ENCODE assay signal across 9 cellular contexts in genomic region chr4:6916069-6916586, GRCh38. TPM values are rescaled to one million over a fixed set of nuclear protein-coding genes. Genes with fewer than 3 reads are reported as not detected.
DNase-seq lines count a peak whose midpoint lies in the region; ATAC-seq and TF ChIP-seq lines count a peak whose summit lies in the region.
"Had no signal": no experiment of that assay in that cellular context is flagged by ENCODE, and none has a peak within 500 bp of the region (broad histone marks: within the 10 kb centered on the region; RNA-seq: fewer than 3 reads in every experiment).

No MANE protein-coding gene starts in this region.

- RAD21 ChIA-PET in HCT116 (lab: Charles Lee; ENCODE audit: low non-redundant PET in 1 of 2, low total read pairs in 2 of 2, uncharacterized antibody in 2 of 2, unreplicated experiment in 2 of 2), result no interaction called here

- H3K27ac ChIP-seq in BLaER1, result peak overlapping the region; percentile 99
- H3K27ac ChIP-seq in HCT116 (ENCODE audit: low read depth, low read length), result peak overlapping the region; percentile 66
- peak overlapping the region; percentile 78 for H3K27ac ChIP-seq in naive thymus-derived CD4-positive, alpha-beta T cell (ENCODE audit: low read depth, low read length)

- H3K27me3 ChIP-seq in BLaER1 (no peaks in the 10 kb centered on the region), HCT116 (ENCODE audit: insufficient read depth, low read length) (no peaks in the 10 kb centered on the region)
- H3K27me3 ChIP-seq in naive thymus-derived CD4-positive, alpha-beta T cell (ENCODE audit: control insufficient read depth in 2 of 2, insufficient read depth in 2 of 2, low read length in 2 of 2), result no peaks in the 10 kb centered on the region

- no peak for TF ChIP-seq CTCF in HCT116 (IDR thresholded peaks at IDR 0.05 in 2 of 3, conservative IDR thresholded peaks at IDR 0.05 in 1 of 3; ENCODE audit: borderline replicate concordance in 1 of 3, insufficient read depth in 1 of 3, low read depth in 2 of 3, low read length in 2 of 3)

- ATAC-seq in HCT116 (no peak), GM18505 (IDR thresholded peaks at IDR 0.05; ENCODE audit: unreplicated experiment) (no peak), HG02610 (IDR thresholded peaks at IDR 0.05; ENCODE audit: unreplicated experiment) (no peak), GM21529 (IDR thresholded peaks at IDR 0.05; ENCODE audit: unreplicated experiment) (no peak)
- ATAC-seq in activated naive CD8-positive, alpha-beta T cell treated with anti-CD3 and anti-CD28 coated beads, Interleukin-2, amount 50 U/mL, for 24 hours, result no peak
- no peak for ATAC-seq in naive thymus-derived CD4-positive, alpha-beta T cell

- peaks cover 71% of the 10 kb centered on the region for H3K4me1 Mint-ChIP-seq in activated naive CD8-positive, alpha-beta T cell treated with anti-CD3 and anti-CD28 coated beads, Interleukin-2, amount 50 U/mL, for 24 hours
- H3K4me1 Mint-ChIP-seq in naive thymus-derived CD4-positive, alpha-beta T cell, result peaks cover 73 to 91% (median 80%) of the 10 kb centered on the region in 7 donors

- no peak for DNase-seq in HCT116 (ENCODE audit: low read depth, low spot score)
- no peak for DNase-seq in activated naive CD8-positive, alpha-beta T cell treated with anti-CD3 and anti-CD28 coated beads, Interleukin-2, amount 50 U/mL, for 24 hours
- DNase-seq in naive thymus-derived CD4-positive, alpha-beta T cell, result no peak
- DNase-seq in NCI-H2171 (lab: John Stamatoyannopoulos, UW), result no peak
- DNase-seq: NCI-H1436 had no signal

- intact Hi-C loops in HCT116 (cut with micrococcal nuclease), result loop anchor here (2.0 to 5.0 kb wide), 2 partner anchors 36 to 59 kb away; no protein-coding TSS in a partner anchor
- intact Hi-C loops in naive thymus-derived CD4-positive, alpha-beta T cell (cut with micrococcal nuclease), result loop anchor here in 1 of 2 donors (2.0 kb wide), 1 partner anchor 27 kb away; no protein-coding TSS in a partner anchor

- H4K20me1 ChIP-seq in BLaER1 (peaks cover 100% of the 10 kb centered on the region), HCT116 (ENCODE audit: insufficient read depth) (no peaks in the 10 kb centered on the region)

- H3K9ac ChIP-seq in BLaER1 (0 out of 2 replicates have a peak overlapping the region, but pooled peaks have one; percentile 17), HCT116 (ENCODE audit: low read length) (no peak overlapping the region; the same call in 1 of the 2 replicates)

- H3K4me1 ChIP-seq in BLaER1, result peaks cover 96% of the 10 kb centered on the region
- H3K4me1 ChIP-seq in HCT116 (ENCODE audit: control insufficient read depth in 1 of 2, insufficient read depth in 2 of 2, low read length in 2 of 2), result peaks cover 36 to 44% of the 10 kb centered on the region in 2 experiments
- H3K4me1 ChIP-seq in naive thymus-derived CD4-positive, alpha-beta T cell (ENCODE audit: control insufficient read depth in 2 of 2, insufficient read depth in 2 of 2, low read length in 2 of 2), result peaks cover 35 to 62% of the 10 kb centered on the region in 2 donors

- POLR2A ChIA-PET in HCT116 (lab: Charles Lee), result no interaction called here
- POLR2A ChIA-PET in naive thymus-derived CD4-positive, alpha-beta T cell (lab: Charles Lee), result interaction anchor here (0.6 to 4.4 kb wide), 6 partner anchors 10 to 71 kb away, joined by 3 to 41 read pairs (median 4); no protein-coding TSS in a partner anchor

- H3K79me2 ChIP-seq in HCT116 (ENCODE audit: insufficient read depth, low read length), result peaks cover 35% of the 10 kb centered on the region

- no peak for TF ChIP-seq POLR2A in HCT116 (IDR thresholded peaks at IDR 0.05; ENCODE audit: borderline replicate concordance, extremely low read depth, insufficient read depth, insufficient read length)
- TF ChIP-seq POLR2A in GM18505 (IDR thresholded peaks at IDR 0.05; ENCODE audit: borderline replicate concordance, extremely low read depth, insufficient read depth, insufficient read length), result no peak

- H3K36me3 Mint-ChIP-seq in activated naive CD8-positive, alpha-beta T cell treated with anti-CD3 and anti-CD28 coated beads, Interleukin-2, amount 50 U/mL, for 24 hours (ENCODE audit: low read depth), result peaks cover 2% of the 10 kb centered on the region
- H3K36me3 Mint-ChIP-seq in naive thymus-derived CD4-positive, alpha-beta T cell, result peaks cover 0 to 11% (median 0%) of the 10 kb centered on the region in 5 donors

- H3K4me2 ChIP-seq in BLaER1, result peak overlapping the region; percentile 97
- peak overlapping the region; percentile 76 for H3K4me2 ChIP-seq in HCT116 (ENCODE audit: low read length)

- BruUV-seq in HCT116 (replicated peaks; lab: Mats Ljungman, UMichigan), result no TSS peak

- H3K4me3 ChIP-seq in BLaER1 (peak overlapping the region; percentile 27), HCT116 (replicated peaks in 1 of 2; ENCODE audit: low read depth in 1 of 2, low read length in 2 of 2) (0 out of 4 replicates have a peak overlapping the region, but pooled peaks of 1 of the 2 experiments have one; percentile 4)
- peak overlapping the region; percentile 24 for H3K4me3 ChIP-seq in naive thymus-derived CD4-positive, alpha-beta T cell (ENCODE audit: low read length)

- H3K27me3 Mint-ChIP-seq in activated naive CD8-positive, alpha-beta T cell treated with anti-CD3 and anti-CD28 coated beads, Interleukin-2, amount 50 U/mL, for 24 hours, result no peaks in the 10 kb centered on the region
- H3K27me3 Mint-ChIP-seq in naive thymus-derived CD4-positive, alpha-beta T cell, result no peaks in the 10 kb centered on the region

- H3K9me3 ChIP-seq in BLaER1, result no peaks in the 10 kb centered on the region
- no peaks in the 10 kb centered on the region for H3K9me3 ChIP-seq in HCT116 (ENCODE audit: control insufficient read depth in 1 of 2, insufficient read depth in 1 of 2, low read depth in 1 of 2, low read length in 2 of 2)
- H3K9me3 ChIP-seq in naive thymus-derived CD4-positive, alpha-beta T cell (ENCODE audit: control insufficient read depth in 2 of 3, low read length in 3 of 3), result no peaks in the 10 kb centered on the region

- peak overlapping the region; percentile 22 for H3K4me3 Mint-ChIP-seq in activated naive CD8-positive, alpha-beta T cell treated with anti-CD3 and anti-CD28 coated beads, Interleukin-2, amount 50 U/mL, for 24 hours
- H3K4me3 Mint-ChIP-seq in naive thymus-derived CD4-positive, alpha-beta T cell, result peak overlapping the region in 9 of 10 donors; percentile 55 to 77 (median 73)

- CTCF ChIA-PET in HCT116 (lab: Charles Lee), result interaction anchor here (2.2 to 2.6 kb wide), 2 partner anchors 58 to 155 kb away, joined by 5 to 8 read pairs; no protein-coding TSS in a partner anchor
- CTCF ChIA-PET in naive thymus-derived CD4-positive, alpha-beta T cell (lab: Charles Lee), result interaction anchor here (0.6 to 1.6 kb wide), 8 partner anchors 10 to 257 kb away, joined by 3 to 8 read pairs (median 4); partner anchors contain the start of gene TADA2B

- no peaks in the 10 kb centered on the region for H3K9me2 ChIP-seq in HCT116 (ENCODE audit: insufficient read depth)

- no peak overlapping the region for H2AFZ ChIP-seq in HCT116 (ENCODE audit: low read depth, low read length, poor library complexity, severe bottlenecking)

- H3K36me3 ChIP-seq in BLaER1, result peaks cover 24% of the 10 kb centered on the region; the same call in 1 of the 2 replicates
- no peaks in the 10 kb centered on the region for H3K36me3 ChIP-seq in HCT116 (ENCODE audit: control insufficient read depth in 1 of 2, insufficient read depth in 2 of 2, low read length in 2 of 2)
- no peaks in the 10 kb centered on the region for H3K36me3 ChIP-seq in naive thymus-derived CD4-positive, alpha-beta T cell (ENCODE audit: control insufficient read depth in 2 of 3, insufficient read depth in 3 of 3, low read length in 3 of 3)

- peak overlapping the region; percentile 65 for H3K27ac Mint-ChIP-seq in activated naive CD8-positive, alpha-beta T cell treated with anti-CD3 and anti-CD28 coated beads, Interleukin-2, amount 50 U/mL, for 24 hours
- peak overlapping the region; percentile 77 to 98 (median 96) for H3K27ac Mint-ChIP-seq in naive thymus-derived CD4-positive, alpha-beta T cell

- H3K9me3 Mint-ChIP-seq in activated naive CD8-positive, alpha-beta T cell treated with anti-CD3 and anti-CD28 coated beads, Interleukin-2, amount 50 U/mL, for 24 hours, result no peaks in the 10 kb centered on the region
- no peaks in the 10 kb centered on the region for H3K9me3 Mint-ChIP-seq in naive thymus-derived CD4-positive, alpha-beta T cell

- TF ChIP-seq RAD21 in HCT116 (IDR thresholded peaks at IDR 0.05; ENCODE audit: low read depth), result no peak

TF ChIP-seq in HCT116, 20 proteins besides CTCF, POLR2A, EP300 and RAD21:
- no peak for TF ChIP-seq ATF3 (IDR thresholded peaks at IDR 0.05)
- TF ChIP-seq POLR2AphosphoS5 (IDR thresholded peaks at IDR 0.05; ENCODE audit: low read depth, low read length), result 0 out of 2 replicates have a peak, but pooled peaks have one; percentile 15

RNA-seq across cellular contexts. Expression of gene TBC1D14, which starts 6.5 kb away (rescaled TPM):
- 62.9 TPM for total RNA-seq in HCT116 (2021; ENCODE audit: unreplicated experiment)
- 38.5 and 41.2 TPM in 2 replicates for polyA plus RNA-seq in HCT116 (2012)
- 10 to 100 TPM; 42.9 to 72.2 (median 58.3) TPM for total RNA-seq in naive thymus-derived CD4-positive, alpha-beta T cell
- 10 to 100 TPM; 34.4 to 53.5 TPM for polyA plus RNA-seq in naive thymus-derived CD4-positive, alpha-beta T cell
